22 cellular contexts compared by ENCODE assay signal in the genomic region with DNA sequence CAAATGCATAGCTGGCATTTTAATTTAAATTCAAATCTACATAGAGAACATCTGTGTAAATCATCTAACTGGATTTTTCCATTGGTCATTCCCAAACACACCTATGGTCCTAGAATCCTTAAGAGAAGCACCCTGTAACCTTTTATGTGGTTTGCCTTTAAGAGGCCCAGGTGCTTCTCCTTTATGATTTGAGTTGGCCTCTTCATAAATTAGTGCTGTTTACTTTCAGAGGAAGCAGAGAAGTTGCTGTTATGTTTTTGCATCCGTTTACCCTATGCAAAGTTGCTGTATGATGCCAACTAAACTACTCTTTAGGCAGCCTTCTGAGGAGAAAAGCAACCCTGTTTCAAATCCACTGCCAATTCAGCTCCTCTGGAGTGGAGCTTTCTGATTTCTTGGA.
"Had no signal": no experiment of that assay in that cellular context is flagged by ENCODE, and none has a peak within 500 bp of the region (broad histone marks: within the 10 kb centered on the region; RNA-seq: fewer than 3 reads in every experiment).

No MANE protein-coding gene starts in this region.

- H3K36me3 ChIP-seq: gastroesophageal sphincter, neutrophil, right lobe of liver, thoracic aorta had no signal

- DNase-seq: activated CD4-positive, alpha-beta T cell treated with anti-CD3 and anti-CD28 coated beads for 36 hours; activated CD4-positive, CD25-positive, alpha-beta regulatory T cell; activated CD8-positive, alpha-beta memory T cell treated with anti-CD3 and anti-CD28 coated beads, Interleukin-2, amount 10 ng/mL, durations not matched to agents 7 days and 5 days; activated CD8-positive, alpha-beta T cell treated with anti-CD3 and anti-CD28 coated beads, Interleukin-2, amount 10 ng/mL, durations not matched to agents 7 days and 5 days; activated naive CD8-positive, alpha-beta T cell treated with anti-CD3 and anti-CD28 coated beads, Interleukin-2, amount 50 U/mL, for 24 hours; activated T-cell treated with anti-CD3 and anti-CD28 coated beads, Interleukin-2, amount 50 U/mL, for 48 hours; amygdala; caudate nucleus; cortex of kidney; effector memory CD8-positive, alpha-beta T cell; erythroblast; hippocampal formation; left colon; mammary epithelial cell; right lobe of liver; stimulated activated CD4-positive, alpha-beta T cell treated with anti-CD3 and anti-CD28 coated beads, Interleukin-12 subunit alpha, Interleukin-12 subunit beta, amount 100 ng/mL, for 4 hours; stimulated activated CD4-positive, alpha-beta T cell treated with anti-CD3 and anti-CD28 coated beads, Interleukin-4, amount 100 ng/mL, for 1 hour; stimulated activated naive CD8-positive, alpha-beta T cell treated with anti-CD3 and anti-CD28 coated beads, Interleukin-15, Interleukin-2, amounts not matched to agents 100 U/mL and 50 U/mL, for 24 hours; trophoblast cell had no signal

- H3K27ac ChIP-seq: gastroesophageal sphincter, neutrophil, right lobe of liver, thoracic aorta had no signal

- H3K4me3 ChIP-seq: gastroesophageal sphincter, right lobe of liver, thoracic aorta had no signal

- H3K9me3 ChIP-seq: gastroesophageal sphincter, neutrophil, right lobe of liver, thoracic aorta had no signal

- H3K27me3 ChIP-seq: gastroesophageal sphincter, neutrophil, right lobe of liver had no signal

- ATAC-seq: activated CD4-positive, alpha-beta T cell treated with anti-CD3 and anti-CD28 coated beads for 36 hours; activated CD8-positive, alpha-beta memory T cell treated with anti-CD3 and anti-CD28 coated beads, Interleukin-2, amount 10 ng/mL, durations not matched to agents 7 days and 5 days; activated CD8-positive, alpha-beta T cell treated with anti-CD3 and anti-CD28 coated beads, Interleukin-2, amount 10 ng/mL, durations not matched to agents 7 days and 5 days; activated naive CD8-positive, alpha-beta T cell treated with anti-CD3 and anti-CD28 coated beads, Interleukin-2, amount 50 U/mL, for 24 hours; effector memory CD8-positive, alpha-beta T cell; gastroesophageal sphincter; left colon; right lobe of liver; stimulated activated naive CD8-positive, alpha-beta T cell treated with anti-CD3 and anti-CD28 coated beads, Interleukin-15, Interleukin-2, amounts not matched to agents 100 U/mL and 50 U/mL, for 24 hours had no signal

- H3K4me1 ChIP-seq: gastroesophageal sphincter, right lobe of liver had no signal
